ENCODE assay signal across 8 cellular contexts in the genomic region with DNA sequence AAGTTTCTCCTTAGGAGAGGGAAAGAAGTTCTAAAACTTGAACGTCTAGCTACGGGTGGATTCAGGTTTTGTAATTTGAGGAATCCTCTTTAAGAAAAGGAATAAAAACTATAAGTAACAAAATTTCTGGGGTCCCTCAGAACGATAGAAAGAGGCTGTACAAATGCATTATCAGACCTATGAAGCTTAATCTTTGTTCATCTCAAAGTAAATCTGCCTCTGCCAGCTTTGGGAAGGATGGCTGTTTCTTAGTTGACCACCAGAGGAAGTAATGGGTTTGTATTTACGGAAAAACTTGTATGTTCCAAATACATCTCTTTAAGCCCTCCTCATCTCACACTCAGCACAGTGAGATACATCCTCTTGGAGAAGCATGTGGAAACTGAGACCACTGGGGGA. TPM values are rescaled to one million over a fixed set of nuclear protein-coding genes. Genes with fewer than 3 reads are reported as not detected.
A peak's percentile ranks its signal among the peaks of the same experiment; 100 is the strongest.
DNase-seq lines count a peak whose midpoint lies in the region; ATAC-seq and TF ChIP-seq lines count a peak whose summit lies in the region.

No MANE protein-coding gene starts in this region.

- H3K4me3 ChIP-seq in effector memory CD4-positive, alpha-beta T cell (ENCODE audit: insufficient read depth, low read depth, low read length, poor library complexity, severe bottlenecking), result peak overlapping the region; percentile 84
- H3K4me3 ChIP-seq in naive thymus-derived CD4-positive, alpha-beta T cell (ENCODE audit: low read length), result peak overlapping the region; percentile 41

- POLR2A ChIA-PET in naive thymus-derived CD4-positive, alpha-beta T cell (lab: Charles Lee), result interaction anchor here (0.6 to 6.2 kb wide), 4 partner anchors 27 to 101 kb away, joined by 3 to 71 read pairs (median 10); partner anchors contain the start of genes ACADSB, C10orf88 and IKZF5

- peak; percentile 35 for TF ChIP-seq CTCF in GM13977 (IDR thresholded peaks at IDR 0.05; ENCODE audit: extremely low read depth, insufficient read depth, missing control alignments)

- peak; percentile 60 for DNase-seq in AG20443 (ENCODE audit: low spot score)
- DNase-seq in GM13977 (ENCODE audit: low spot score), result peak; percentile 40
- peak; percentile 83 for DNase-seq in RKO (ENCODE audit: low spot score)
- DNase-seq in effector memory CD4-positive, alpha-beta T cell, result no peak
- peak in 1 of 9 donors; percentile 11 for DNase-seq in naive thymus-derived CD4-positive, alpha-beta T cell
- no peak for DNase-seq in NCI-H2171 (lab: John Stamatoyannopoulos, UW)

- peak overlapping the region; percentile 87 to 95 (median 91) for H3K4me3 Mint-ChIP-seq in naive thymus-derived CD4-positive, alpha-beta T cell

- H3K36me3 Mint-ChIP-seq in naive thymus-derived CD4-positive, alpha-beta T cell, result peaks cover 3 to 5% (median 5%) of the 10 kb centered on the region in 5 donors

- peaks cover 0 to 5% (median 0%) of the 10 kb centered on the region in 11 donors for H3K9me3 Mint-ChIP-seq in naive thymus-derived CD4-positive, alpha-beta T cell

- H3K27me3 ChIP-seq in effector memory CD4-positive, alpha-beta T cell (replicated peaks; ENCODE audit: control insufficient read depth, insufficient read depth, low read length, poor library complexity, severe bottlenecking), result no peaks in the 10 kb centered on the region
- no peaks in the 10 kb centered on the region for H3K27me3 ChIP-seq in naive thymus-derived CD4-positive, alpha-beta T cell (ENCODE audit: control insufficient read depth in 2 of 2, insufficient read depth in 2 of 2, low read length in 2 of 2)

- no peak for ATAC-seq in naive thymus-derived CD4-positive, alpha-beta T cell
- no peak for ATAC-seq in HG03378 (IDR thresholded peaks at IDR 0.05; ENCODE audit: unreplicated experiment)
- no peak for ATAC-seq in GM18870 (IDR thresholded peaks at IDR 0.05; ENCODE audit: unreplicated experiment)

- no peaks in the 10 kb centered on the region for H3K9me3 ChIP-seq in effector memory CD4-positive, alpha-beta T cell (ENCODE audit: control insufficient read depth, low read length)
- no peaks in the 10 kb centered on the region for H3K9me3 ChIP-seq in naive thymus-derived CD4-positive, alpha-beta T cell (ENCODE audit: control insufficient read depth in 2 of 3, low read length in 3 of 3)

- H3K36me3 ChIP-seq in effector memory CD4-positive, alpha-beta T cell (ENCODE audit: control insufficient read depth, insufficient read depth, low read length), result peaks cover 3% of the 10 kb centered on the region
- peaks cover 0 to 3% (median 0%) of the 10 kb centered on the region in 3 experiments for H3K36me3 ChIP-seq in naive thymus-derived CD4-positive, alpha-beta T cell (ENCODE audit: control insufficient read depth in 2 of 3, insufficient read depth in 3 of 3, low read length in 3 of 3)

- peaks cover 15 to 29% (median 24%) of the 10 kb centered on the region in 7 donors for H3K4me1 Mint-ChIP-seq in naive thymus-derived CD4-positive, alpha-beta T cell

- H3K27ac Mint-ChIP-seq in naive thymus-derived CD4-positive, alpha-beta T cell, result peak overlapping the region; percentile 20 to 97 (median 95)

- CTCF ChIA-PET in naive thymus-derived CD4-positive, alpha-beta T cell (lab: Charles Lee), result interaction anchor here (1.4 to 1.5 kb wide), 2 partner anchors 17 to 29 kb away, joined by 4 to 5 read pairs; no protein-coding TSS in a partner anchor

- in situ Hi-C loops in GM13977 (cut with MboI; ENCODE audit: low pct_unique_long_range_greater_than_20kb, low sequenced_read_pairs, unreplicated experiment), result no loop called here

- peaks cover 0 to 9% (median 0%) of the 10 kb centered on the region in 5 donors for H3K27me3 Mint-ChIP-seq in naive thymus-derived CD4-positive, alpha-beta T cell

- no peak overlapping the region for H3K27ac ChIP-seq in effector memory CD4-positive, alpha-beta T cell (ENCODE audit: insufficient read depth, low read length, poor library complexity, severe bottlenecking)
- no peak overlapping the region for H3K27ac ChIP-seq in naive thymus-derived CD4-positive, alpha-beta T cell (ENCODE audit: low read depth, low read length)

- intact Hi-C loops in naive thymus-derived CD4-positive, alpha-beta T cell (cut with micrococcal nuclease), result loop anchor here (1.0 to 10.0 kb wide), 3 partner anchors 27 to 1006 kb away; partner anchors contain the start of genes C10orf88 (in 1 of the 2), IKZF5 (in 1 of the 2) and NSMCE4A (in 1 of the 2)

- no peaks in the 10 kb centered on the region for H3K4me1 ChIP-seq in effector memory CD4-positive, alpha-beta T cell (ENCODE audit: control insufficient read depth, insufficient read depth, low read length, poor library complexity, severe bottlenecking)
- H3K4me1 ChIP-seq in naive thymus-derived CD4-positive, alpha-beta T cell (ENCODE audit: control insufficient read depth in 2 of 2, insufficient read depth in 2 of 2, low read length in 2 of 2), result peaks cover 7 to 14% of the 10 kb centered on the region in 2 donors

RNA-seq across cellular contexts. Expression of gene PSTK, which starts 0.9 kb away (rescaled TPM):
- total RNA-seq in naive thymus-derived CD4-positive, alpha-beta T cell, result 10 to 100 TPM in 1 of 5 experiments, 1 to 10 TPM in 4; 4.3 to 13.2 (median 5.9) TPM
- polyA plus RNA-seq in naive thymus-derived CD4-positive, alpha-beta T cell, result 1 to 10 TPM; 8.9 to 9.3 TPM

RNA-seq across cellular contexts. Expression of gene C10orf88, which starts 27.0 kb away (rescaled TPM):
- total RNA-seq in naive thymus-derived CD4-positive, alpha-beta T cell, result 10 to 100 TPM in 3 of 5 experiments, 1 to 10 TPM in 2; 5.2 to 16.8 (median 12.5) TPM
- polyA plus RNA-seq in naive thymus-derived CD4-positive, alpha-beta T cell, result 1 to 10 TPM; 6.9 to 8.5 TPM

RNA-seq across cellular contexts. Expression of gene IKZF5, which starts 27.5 kb away (rescaled TPM):
- 10 to 100 TPM; 15.8 to 57.7 (median 37.2) TPM for total RNA-seq in naive thymus-derived CD4-positive, alpha-beta T cell
- 10 to 100 TPM; 17.8 to 25.9 TPM for polyA plus RNA-seq in naive thymus-derived CD4-positive, alpha-beta T cell

RNA-seq across cellular contexts. Expression of gene ACADSB, which starts 27.7 kb away (rescaled TPM):
- total RNA-seq in naive thymus-derived CD4-positive, alpha-beta T cell, result 10 to 100 TPM; 23.7 to 47.0 (median 27.3) TPM
- 10 to 100 TPM; 25.0 to 35.3 TPM for polyA plus RNA-seq in naive thymus-derived CD4-positive, alpha-beta T cell

Comparison
In these comparisons a context has a peak if more than half of its experiments do, and no peak if none do; other contexts are left out.
1. DNase-seq: peak in AG20443 (single experiment), GM13977 (single experiment) and RKO (single experiment); none in effector memory CD4-positive, alpha-beta T cell (0 of 3) and NCI-H2171 (single experiment).